14 cellular contexts compared by ENCODE assay signal in the genomic region with DNA sequence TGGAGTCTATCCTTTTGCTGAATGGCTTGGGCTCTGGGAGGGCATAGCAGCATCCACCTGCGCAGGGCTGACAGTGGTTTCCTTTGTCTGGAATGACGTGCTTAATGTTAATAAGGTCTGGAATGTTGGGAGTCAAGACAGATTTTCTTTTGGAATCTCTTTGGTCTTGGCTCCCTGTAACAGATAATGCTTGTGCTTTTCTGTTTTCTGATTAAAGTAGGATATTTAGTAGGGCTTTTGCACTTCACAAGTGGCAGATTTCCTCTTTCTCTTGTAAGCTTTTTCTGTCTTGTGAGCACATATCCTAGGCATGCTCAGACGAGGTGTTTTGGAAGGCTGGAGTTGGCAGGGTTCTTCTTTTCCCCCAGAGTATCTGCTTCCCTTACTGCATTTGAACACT.
DNase-seq lines count a peak whose midpoint lies in the region; ATAC-seq and TF ChIP-seq lines count a peak whose summit lies in the region.
"Had no signal": no experiment of that assay in that cellular context is flagged by ENCODE, and none has a peak within 500 bp of the region (broad histone marks: within the 10 kb centered on the region; RNA-seq: fewer than 3 reads in every experiment).

No MANE protein-coding gene starts in this region.

- H3K4me1 ChIP-seq in left lung, result peaks cover 20 to 46% of the 10 kb centered on the region in 2 donors
- H3K4me1 ChIP-seq in mesendoderm (ENCODE audit: control insufficient read depth, low read depth, low read length), result no peaks in the 10 kb centered on the region

- no peak overlapping the region for H2BK5ac ChIP-seq in mesendoderm (ENCODE audit: low read length)

- H3K27ac ChIP-seq in left lung (peak overlapping the region; percentile 15 to 24), skin epidermis (peak overlapping the region in 11 of 21 experiments; percentile 11 to 51 (median 30)), mesendoderm (ENCODE audit: low read depth, low read length) (no peak overlapping the region)

- ATAC-seq in left lung (no peak), HG03159 (IDR thresholded peaks at IDR 0.05; ENCODE audit: unreplicated experiment) (no peak)
- ATAC-seq: activated CD4-positive, alpha-beta T cell treated with anti-CD3 and anti-CD28 coated beads for 36 hours had no signal

- no peak overlapping the region for H3K23ac ChIP-seq in mesendoderm (ENCODE audit: low read length)

- TF ChIP-seq CTCF in CD14-positive monocyte (IDR thresholded peaks at IDR 0.05) (no peak), chondrocyte (IDR thresholded peaks at IDR 0.05) (no peak), left lung (IDR thresholded peaks at IDR 0.05) (no peak)

- WGBS in mesendoderm (ENCODE audit: extremely low coverage, insufficient coverage, low lambda C conversion rate), result no CpG with 5 or more reads among the region's 3 CpGs

- H3K27me3 ChIP-seq in left lung, result no peaks in the 10 kb centered on the region
- no peaks in the 10 kb centered on the region for H3K27me3 ChIP-seq in mesendoderm (ENCODE audit: insufficient read depth, low read length, poor library complexity)
- H3K27me3 ChIP-seq: BE2C had no signal

- H2AK5ac ChIP-seq in mesendoderm (ENCODE audit: low read length), result no peak overlapping the region

- H2BK15ac ChIP-seq in mesendoderm (replicated peaks; ENCODE audit: low read depth), result no peak overlapping the region

- H3K27ac Mint-ChIP-seq in CD14-positive monocyte (peak overlapping the region in 5 of 7 donors; percentile 5 to 61 (median 32)), chondrocyte (ENCODE audit: unreplicated experiment) (peak overlapping the region; percentile 94), immature natural killer cell (no peak overlapping the region)
- H3K27ac Mint-ChIP-seq: activated CD4-positive, alpha-beta T cell treated with anti-CD3 and anti-CD28 coated beads for 36 hours; activated T-helper 2 cell treated with anti-CD3 and anti-CD28 coated beads, Interferon-gamma antibody, Interleukin-2, Interleukin-4, amounts not matched to agents 10 μg/mL and 5 μg/mL and 100 μg/mL, durations not matched to agents 14 hours and 24 hours and 36 hours had no signal

- no peak overlapping the region for H3K4ac ChIP-seq in mesendoderm (ENCODE audit: low read depth, low read length)

- no peaks in the 10 kb centered on the region for H3K9me3 ChIP-seq in left lung
- H3K9me3 ChIP-seq: BE2C had no signal

- H3K4me3 Mint-ChIP-seq in CD14-positive monocyte (no peak overlapping the region), chondrocyte (ENCODE audit: unreplicated experiment) (no peak overlapping the region), immature natural killer cell (no peak overlapping the region)
- H3K4me3 Mint-ChIP-seq: activated CD4-positive, alpha-beta T cell treated with anti-CD3 and anti-CD28 coated beads for 36 hours had no signal

- peaks cover 4% of the 10 kb centered on the region for H3K79me1 ChIP-seq in mesendoderm (ENCODE audit: low read length)

- no peak overlapping the region for H3K18ac ChIP-seq in mesendoderm (ENCODE audit: low read length)

- H3K27me3 Mint-ChIP-seq in CD14-positive monocyte (ENCODE audit: low read depth in 3 of 3) (no peaks in the 10 kb centered on the region), chondrocyte (ENCODE audit: low read depth) (no peaks in the 10 kb centered on the region), immature natural killer cell (ENCODE audit: low read depth in 3 of 3) (no peaks in the 10 kb centered on the region)
- H3K27me3 Mint-ChIP-seq: activated CD4-positive, alpha-beta T cell treated with anti-CD3 and anti-CD28 coated beads for 36 hours had no signal

- H3K4me1 Mint-ChIP-seq in CD14-positive monocyte (peaks cover 11% of the 10 kb centered on the region), chondrocyte (ENCODE audit: low read depth) (peaks cover 85% of the 10 kb centered on the region), immature natural killer cell (peaks cover 23 to 67% of the 10 kb centered on the region in 2 donors)

- H3K36me3 Mint-ChIP-seq in CD14-positive monocyte (peaks cover 65 to 86% of the 10 kb centered on the region in 2 donors), chondrocyte (ENCODE audit: low read depth) (peaks cover 12% of the 10 kb centered on the region), immature natural killer cell (peaks cover 17 to 48% (median 29%) of the 10 kb centered on the region in 3 donors)

- no peak overlapping the region for H4K5ac ChIP-seq in mesendoderm (ENCODE audit: low read length)

- intact Hi-C loops in CD14-positive monocyte (cut with micrococcal nuclease) (no loop called here), left lung (cut with DNase I) (no loop called here)

- peaks cover 0 to 54% of the 10 kb centered on the region in 2 donors for H3K36me3 ChIP-seq in left lung
- H3K36me3 ChIP-seq in mesendoderm (ENCODE audit: control insufficient read depth, insufficient read depth, low read length), result no peaks in the 10 kb centered on the region
- H3K36me3 ChIP-seq: BE2C had no signal

- H3K9ac ChIP-seq in mesendoderm (ENCODE audit: low read length), result no peak overlapping the region

- H3K4me2 ChIP-seq in mesendoderm (ENCODE audit: low read length), result no peak overlapping the region

- H2BK120ac ChIP-seq in mesendoderm (ENCODE audit: low read depth, low read length), result no peak overlapping the region

- H3K79me2 ChIP-seq in mesendoderm (ENCODE audit: control insufficient read depth, insufficient read depth, low read length), result peaks cover 3% of the 10 kb centered on the region

- no peak overlapping the region for H3K56ac ChIP-seq in mesendoderm (ENCODE audit: low read length)

- H3K9me3 Mint-ChIP-seq in CD14-positive monocyte, result no peaks in the 10 kb centered on the region
- H3K9me3 Mint-ChIP-seq in chondrocyte (ENCODE audit: low read depth), result no peaks in the 10 kb centered on the region
- H3K9me3 Mint-ChIP-seq in immature natural killer cell, result no peaks in the 10 kb centered on the region
- H3K9me3 Mint-ChIP-seq: activated T-helper 2 cell treated with anti-CD3 and anti-CD28 coated beads, Interferon-gamma antibody, Interleukin-2, Interleukin-4, amounts not matched to agents 10 μg/mL and 5 μg/mL and 100 μg/mL, durations not matched to agents 14 hours and 24 hours and 36 hours had no signal

- no peak overlapping the region for H3K4me3 ChIP-seq in left lung
- no peak overlapping the region for H3K4me3 ChIP-seq in skin epidermis
- no peak overlapping the region for H3K4me3 ChIP-seq in mesendoderm (ENCODE audit: low read length)

- H4K8ac ChIP-seq in mesendoderm (ENCODE audit: low read depth, low read length), result no peak overlapping the region

- DNase-seq in CD14-positive monocyte (ENCODE audit: low spot score) (no peak), chondrocyte (ENCODE audit: low spot score) (no peak), left lung (no peak), mesendoderm (no peak), mesenteric fat pad (ENCODE audit: low spot score) (no peak), immature natural killer cell (no peak)
- DNase-seq: activated CD4-positive, alpha-beta T cell treated with anti-CD3 and anti-CD28 coated beads for 36 hours; BE2C; NCI-H1417 treated with DMSO at 0.1 percent for 48 hours; stimulated activated CD4-positive, alpha-beta T cell treated with anti-CD3 and anti-CD28 coated beads, Interleukin-15, amount 100 ng/mL, for 24 hours; SW 1271 had no signal

Comparison
In these comparisons a context has a peak if more than half of its experiments do, and no peak if none do; other contexts are left out.
1. H3K27ac Mint-ChIP-seq: peak in CD14-positive monocyte (5 of 7) and chondrocyte (single experiment); none in immature natural killer cell (0 of 6).